1 cellular context compared by ENCODE assay signal in the genomic region with DNA sequence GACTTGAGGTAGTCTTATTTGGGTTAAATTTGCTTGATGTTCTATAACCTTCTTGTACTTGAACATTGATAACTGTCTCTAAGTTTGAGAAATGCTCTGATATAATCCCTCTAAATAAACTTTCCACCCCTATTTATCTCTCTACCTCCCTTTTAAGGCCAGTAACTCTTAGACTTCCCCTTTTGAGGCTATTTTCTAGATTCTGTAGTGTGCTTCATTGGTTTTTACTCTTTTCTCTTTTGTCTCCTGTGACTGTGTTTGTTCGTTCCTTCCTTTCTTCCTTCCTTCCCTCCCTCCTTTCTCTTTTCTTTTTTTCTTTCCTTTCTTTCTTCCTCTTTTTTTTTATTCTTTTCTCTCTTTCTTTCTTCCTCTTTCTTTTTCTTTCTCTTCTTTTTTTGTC.
TF ChIP-seq lines count a peak whose summit lies in the region.
"Not testable (repeated sequence)": the region's sequence is repeated elsewhere in the genome, so short reads cannot be mapped to it uniquely, and the experiment has no call there.

No MANE protein-coding gene starts in this region.

TF ChIP-seq in K562, 482 proteins besides CTCF, POLR2A, EP300 and RAD21 (continued from another document):
- TF ChIP-seq, protein P1, sequence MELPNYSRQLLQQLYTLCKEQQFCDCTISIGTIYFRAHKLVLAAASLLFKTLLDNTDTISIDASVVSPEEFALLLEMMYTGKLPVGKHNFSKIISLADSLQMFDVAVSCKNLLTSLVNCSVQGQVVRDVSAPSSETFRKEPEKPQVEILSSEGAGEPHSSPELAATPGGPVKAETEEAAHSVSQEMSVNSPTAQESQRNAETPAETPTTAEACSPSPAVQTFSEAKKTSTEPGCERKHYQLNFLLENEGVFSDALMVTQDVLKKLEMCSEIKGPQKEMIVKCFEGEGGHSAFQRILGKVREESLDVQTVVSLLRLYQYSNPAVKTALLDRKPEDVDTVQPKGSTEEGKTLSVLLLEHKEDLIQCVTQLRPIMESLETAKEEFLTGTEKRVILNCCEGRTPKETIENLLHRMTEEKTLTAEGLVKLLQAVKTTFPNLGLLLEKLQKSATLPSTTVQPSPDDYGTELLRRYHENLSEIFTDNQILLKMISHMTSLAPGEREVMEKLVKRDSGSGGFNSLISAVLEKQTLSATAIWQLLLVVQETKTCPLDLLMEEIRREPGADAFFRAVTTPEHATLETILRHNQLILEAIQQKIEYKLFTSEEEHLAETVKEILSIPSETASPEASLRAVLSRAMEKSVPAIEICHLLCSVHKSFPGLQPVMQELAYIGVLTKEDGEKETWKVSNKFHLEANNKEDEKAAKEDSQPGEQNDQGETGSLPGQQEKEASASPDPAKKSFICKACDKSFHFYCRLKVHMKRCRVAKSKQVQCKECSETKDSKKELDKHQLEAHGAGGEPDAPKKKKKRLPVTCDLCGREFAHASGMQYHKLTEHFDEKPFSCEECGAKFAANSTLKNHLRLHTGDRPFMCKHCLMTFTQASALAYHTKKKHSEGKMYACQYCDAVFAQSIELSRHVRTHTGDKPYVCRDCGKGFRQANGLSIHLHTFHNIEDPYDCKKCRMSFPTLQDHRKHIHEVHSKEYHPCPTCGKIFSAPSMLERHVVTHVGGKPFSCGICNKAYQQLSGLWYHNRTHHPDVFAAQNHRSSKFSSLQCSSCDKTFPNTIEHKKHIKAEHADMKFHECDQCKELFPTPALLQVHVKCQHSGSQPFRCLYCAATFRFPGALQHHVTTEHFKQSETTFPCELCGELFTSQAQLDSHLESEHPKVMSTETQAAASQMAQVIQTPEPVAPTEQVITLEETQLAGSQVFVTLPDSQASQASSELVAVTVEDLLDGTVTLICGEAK (IDR thresholded peaks at IDR 0.05), result peak; percentile 24; the same call in 1 of the 2 replicates
- TF ChIP-seq, protein P1 (CRISPR knock-in tag; IDR thresholded peaks at IDR 0.05), result not testable (repeated sequence)
- TF ChIP-seq LEF1 (IDR thresholded peaks at IDR 0.05) (0 out of 2 replicates have a peak, but pooled peaks have one; percentile 34), ARHGAP35 (IDR thresholded peaks at IDR 0.05; ENCODE audit: partially characterized antibody) (peak; percentile 50), LARP7 (IDR thresholded peaks at IDR 0.05) (peak; percentile 62; the same call in 1 of the 2 replicates)
- TF ChIP-seq, protein P2, sequence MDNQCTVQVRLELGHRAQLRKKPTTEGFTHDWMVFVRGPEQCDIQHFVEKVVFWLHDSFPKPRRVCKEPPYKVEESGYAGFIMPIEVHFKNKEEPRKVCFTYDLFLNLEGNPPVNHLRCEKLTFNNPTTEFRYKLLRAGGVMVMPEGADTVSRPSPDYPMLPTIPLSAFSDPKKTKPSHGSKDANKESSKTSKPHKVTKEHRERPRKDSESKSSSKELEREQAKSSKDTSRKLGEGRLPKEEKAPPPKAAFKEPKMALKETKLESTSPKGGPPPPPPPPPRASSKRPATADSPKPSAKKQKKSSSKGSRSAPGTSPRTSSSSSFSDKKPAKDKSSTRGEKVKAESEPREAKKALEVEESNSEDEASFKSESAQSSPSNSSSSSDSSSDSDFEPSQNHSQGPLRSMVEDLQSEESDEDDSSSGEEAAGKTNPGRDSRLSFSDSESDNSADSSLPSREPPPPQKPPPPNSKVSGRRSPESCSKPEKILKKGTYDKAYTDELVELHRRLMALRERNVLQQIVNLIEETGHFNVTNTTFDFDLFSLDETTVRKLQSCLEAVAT (IDR thresholded peaks at IDR 0.05), result 0 out of 4 replicates have a peak, but pooled peaks of 1 of the 2 experiments have one; percentile 33
- TF ChIP-seq, protein P3, sequence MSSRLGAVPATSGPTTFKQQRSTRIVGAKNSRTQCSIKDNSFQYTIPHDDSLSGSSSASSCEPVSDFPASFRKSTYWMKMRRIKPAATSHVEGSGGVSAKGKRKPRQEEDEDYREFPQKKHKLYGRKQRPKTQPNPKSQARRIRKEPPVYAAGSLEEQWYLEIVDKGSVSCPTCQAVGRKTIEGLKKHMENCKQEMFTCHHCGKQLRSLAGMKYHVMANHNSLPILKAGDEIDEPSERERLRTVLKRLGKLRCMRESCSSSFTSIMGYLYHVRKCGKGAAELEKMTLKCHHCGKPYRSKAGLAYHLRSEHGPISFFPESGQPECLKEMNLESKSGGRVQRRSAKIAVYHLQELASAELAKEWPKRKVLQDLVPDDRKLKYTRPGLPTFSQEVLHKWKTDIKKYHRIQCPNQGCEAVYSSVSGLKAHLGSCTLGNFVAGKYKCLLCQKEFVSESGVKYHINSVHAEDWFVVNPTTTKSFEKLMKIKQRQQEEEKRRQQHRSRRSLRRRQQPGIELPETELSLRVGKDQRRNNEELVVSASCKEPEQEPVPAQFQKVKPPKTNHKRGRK (tag; IDR thresholded peaks at IDR 0.05), result peak; percentile 94
